19 cellular contexts compared by ENCODE assay signal in the genomic region with DNA sequence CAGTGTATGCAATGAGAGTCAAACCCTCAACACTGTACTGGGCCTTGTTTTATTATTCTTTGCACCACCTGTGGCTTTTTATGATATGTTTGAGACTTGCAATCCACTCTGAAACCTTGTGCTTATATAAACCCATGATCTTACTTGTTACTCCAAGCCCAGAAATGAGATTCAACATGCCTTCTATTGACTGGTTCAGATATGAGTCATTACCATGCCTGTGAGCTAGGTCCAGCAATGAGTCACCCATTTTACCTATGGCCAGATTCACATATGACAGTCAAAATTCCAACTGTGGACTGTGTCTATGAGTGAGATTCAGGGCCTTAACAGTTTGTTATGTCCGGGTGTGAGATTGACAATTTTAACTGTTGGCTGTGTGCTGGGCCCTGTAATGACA.
A peak's percentile ranks its signal among the peaks of the same experiment; 100 is the strongest.
DNase-seq lines count a peak whose midpoint lies in the region; ATAC-seq and TF ChIP-seq lines count a peak whose summit lies in the region.
"Had no signal": no experiment of that assay in that cellular context is flagged by ENCODE, and none has a peak within 500 bp of the region (broad histone marks: within the 10 kb centered on the region; RNA-seq: fewer than 3 reads in every experiment).

No MANE protein-coding gene starts in this region.

- DNase-seq in RKO (ENCODE audit: low spot score), result peak; percentile 24
- peak; percentile 85 for DNase-seq in epithelial cell of prostate (ENCODE audit: low read depth, low spot score)
- no peak for DNase-seq in suprapubic skin (ENCODE audit: low spot score in 2 of 2)
- no peak for DNase-seq in left ventricle myocardium inferior
- DNase-seq in effector memory CD4-positive, alpha-beta T cell, result no peak
- DNase-seq: BE2C; CD4-positive, alpha-beta T cell; DMS79; GM23248; NCI-H1417 treated with DMSO at 0.1 percent for 48 hours; NCI-H1930; NCI-H446; NCI-H69; PC-9; Right ventricle myocardium superior had no signal

- H3K4me3 ChIP-seq in suprapubic skin (no peak overlapping the region), left ventricle myocardium inferior (no peak overlapping the region)
- H3K4me3 ChIP-seq in effector memory CD4-positive, alpha-beta T cell (ENCODE audit: insufficient read depth, low read depth, low read length, poor library complexity, severe bottlenecking), result no peak overlapping the region
- H3K4me3 ChIP-seq: GM23248, K562, PC-9 had no signal

- H3K9me3 ChIP-seq in suprapubic skin, result no peaks in the 10 kb centered on the region
- no peaks in the 10 kb centered on the region for H3K9me3 ChIP-seq in left ventricle myocardium inferior (replicated peaks)
- peaks cover 4% of the 10 kb centered on the region for H3K9me3 ChIP-seq in effector memory CD4-positive, alpha-beta T cell (ENCODE audit: control insufficient read depth, low read length)

- peaks cover 25% of the 10 kb centered on the region for H3K4me1 ChIP-seq in suprapubic skin
- H3K4me1 ChIP-seq in left ventricle myocardium inferior, result no peaks in the 10 kb centered on the region
- H3K4me1 ChIP-seq in effector memory CD4-positive, alpha-beta T cell (ENCODE audit: control insufficient read depth, insufficient read depth, low read length, poor library complexity, severe bottlenecking), result no peaks in the 10 kb centered on the region
- H3K4me1 ChIP-seq: BE2C had no signal

- H3K27me3 ChIP-seq in suprapubic skin, result no peaks in the 10 kb centered on the region
- H3K27me3 ChIP-seq in left ventricle myocardium inferior (ENCODE audit: low read depth), result no peaks in the 10 kb centered on the region
- H3K27me3 ChIP-seq in effector memory CD4-positive, alpha-beta T cell (replicated peaks; ENCODE audit: control insufficient read depth, insufficient read depth, low read length, poor library complexity, severe bottlenecking), result no peaks in the 10 kb centered on the region
- H3K27me3 ChIP-seq: BE2C had no signal

- TF ChIP-seq CTCF in suprapubic skin (IDR thresholded peaks at IDR 0.05) (no peak), left ventricle myocardium inferior (IDR thresholded peaks at IDR 0.05; ENCODE audit: borderline replicate concordance) (no peak)

- H3K27ac ChIP-seq in epithelial cell of prostate (peak overlapping the region; percentile 58), suprapubic skin (peak overlapping the region; percentile 85), left ventricle myocardium inferior (replicated peaks) (no peak overlapping the region)
- H3K27ac ChIP-seq in effector memory CD4-positive, alpha-beta T cell (ENCODE audit: insufficient read depth, low read length, poor library complexity, severe bottlenecking), result no peak overlapping the region
- H3K27ac ChIP-seq: GM23248, PC-9 had no signal

- ATAC-seq in GM18868 (IDR thresholded peaks at IDR 0.05; ENCODE audit: unreplicated experiment) (peak; percentile 71), GM21576 (IDR thresholded peaks at IDR 0.05; ENCODE audit: unreplicated experiment) (no peak)
- ATAC-seq: HCT116, K562 had no signal

- no peak for TF ChIP-seq EP300 in suprapubic skin (IDR thresholded peaks at IDR 0.05)

- intact Hi-C loops in left ventricle myocardium inferior (cut with micrococcal nuclease), result no loop called here

- 50% methylated on average over 1 of the region's 1 CpG for WGBS in suprapubic skin

- TF ChIP-seq POLR2A in suprapubic skin (IDR thresholded peaks at IDR 0.05), result no peak

- H3K36me3 ChIP-seq in suprapubic skin (no peaks in the 10 kb centered on the region), left ventricle myocardium inferior (no peaks in the 10 kb centered on the region)
- H3K36me3 ChIP-seq in effector memory CD4-positive, alpha-beta T cell (ENCODE audit: control insufficient read depth, insufficient read depth, low read length), result no peaks in the 10 kb centered on the region
- H3K36me3 ChIP-seq: BE2C had no signal

Comparison
In these comparisons a context has a peak if more than half of its experiments do, and no peak if none do; other contexts are left out.
1. DNase-seq: peak in RKO (single experiment) and epithelial cell of prostate (single experiment); none in suprapubic skin (0 of 2), left ventricle myocardium inferior (single experiment) and effector memory CD4-positive, alpha-beta T cell (0 of 3).
2. H3K27ac ChIP-seq: peak in epithelial cell of prostate (single experiment) and suprapubic skin (single experiment); none in left ventricle myocardium inferior (single experiment) and effector memory CD4-positive, alpha-beta T cell (single experiment).